23 cellular contexts compared by ENCODE assay signal in the genomic region with DNA sequence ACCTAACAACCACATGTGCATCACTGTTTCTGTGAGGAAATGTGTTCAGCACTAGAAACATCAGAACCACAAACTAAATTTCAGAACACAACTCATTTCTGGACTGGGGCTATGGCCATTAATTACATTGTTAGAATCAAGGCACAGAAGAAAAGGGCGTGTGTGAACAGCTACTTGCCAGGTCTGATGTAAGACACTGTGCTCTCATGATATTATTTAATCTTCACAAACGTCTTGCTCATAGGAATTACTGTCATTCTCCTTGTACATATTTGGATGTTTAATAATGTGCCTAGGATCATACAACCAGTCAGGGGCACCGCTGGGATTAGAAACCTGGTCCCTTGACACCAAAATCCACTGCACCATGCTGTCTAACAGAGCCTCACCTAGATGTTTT. TPM values are rescaled to one million over a fixed set of nuclear protein-coding genes. Genes with fewer than 3 reads are reported as not detected.
A peak's percentile ranks its signal among the peaks of the same experiment; 100 is the strongest.
DNase-seq lines count a peak whose midpoint lies in the region; ATAC-seq, FAIRE-seq and TF ChIP-seq lines count a peak whose summit lies in the region.
"Had no signal": no experiment of that assay in that cellular context is flagged by ENCODE, and none has a peak within 500 bp of the region (broad histone marks: within the 10 kb centered on the region; RNA-seq: fewer than 3 reads in every experiment).

No MANE protein-coding gene starts in this region.

- H3K27ac Mint-ChIP-seq in GM23338 = no peak overlapping the region
- H3K27ac Mint-ChIP-seq: CD8-positive, alpha-beta T cell; H9 had no signal

- H3K9me3 ChIP-seq in esophagus muscularis mucosa = no peaks in the 10 kb centered on the region
- H3K9me3 ChIP-seq: A549, Caco-2 had no signal

- no peaks in the 10 kb centered on the region for H3K36me3 Mint-ChIP-seq in GM23338 (ENCODE audit: low read depth)
- H3K36me3 Mint-ChIP-seq: CD8-positive, alpha-beta T cell had no signal

- no peak for TF ChIP-seq CTCF in GM23338 (conservative IDR thresholded peaks at IDR 0.05; ENCODE audit: low read depth in 2 of 2)
- no peak for TF ChIP-seq CTCF in bronchial epithelial cell (IDR thresholded peaks at IDR 0.05; ENCODE audit: insufficient read depth, low read length, severe bottlenecking)
- TF ChIP-seq CTCF in esophagus muscularis mucosa (IDR thresholded peaks at IDR 0.05) = no peak

- H3K9me3 Mint-ChIP-seq in GM23338 = no peaks in the 10 kb centered on the region
- H3K9me3 Mint-ChIP-seq: CD8-positive, alpha-beta T cell; H9 had no signal

- H3K4me2 ChIP-seq in GM23338 = no peak overlapping the region
- H3K4me2 ChIP-seq: A549 had no signal

- intact Hi-C loops in esophagus muscularis mucosa (cut with DNase I) = no loop called here

- H3K4me3 Mint-ChIP-seq in GM23338 = no peak overlapping the region
- H3K4me3 Mint-ChIP-seq: CD8-positive, alpha-beta T cell; H9 had no signal

- no peak for DNase-seq in GM23338 (ENCODE audit: low spot score)
- peak; percentile 54 for DNase-seq in bronchial epithelial cell (ENCODE audit: low read depth)
- peak; percentile 39 for DNase-seq in esophagus muscularis mucosa (ENCODE audit: extremely low spot score)
- DNase-seq in NCI-H146 (lab: John Stamatoyannopoulos, UW) = no peak
- DNase-seq in NCI-H69 (lab: John Stamatoyannopoulos, UW) = no peak
- DNase-seq: 8988T; ACHN; C1 segment of cervical spinal cord; Caco-2; CD8-positive, alpha-beta T cell; DMS153; DMS79; EL; GDM1; GM23248; H9 had no signal

- H3K9me2 ChIP-seq in GM23338 (ENCODE audit: insufficient read depth) = no peaks in the 10 kb centered on the region

- H3K36me3 ChIP-seq in GM23338 (ENCODE audit: insufficient read depth) (no peaks in the 10 kb centered on the region), bronchial epithelial cell (ENCODE audit: control insufficient read depth, insufficient read depth, low read length) (no peaks in the 10 kb centered on the region), esophagus muscularis mucosa (no peaks in the 10 kb centered on the region)

- no peak for TF ChIP-seq POLR2A in esophagus muscularis mucosa (IDR thresholded peaks at IDR 0.05; ENCODE audit: low read depth)

- H3K4me1 ChIP-seq in GM23338 (ENCODE audit: insufficient read depth) = no peaks in the 10 kb centered on the region
- no peaks in the 10 kb centered on the region for H3K4me1 ChIP-seq in esophagus muscularis mucosa
- H3K4me1 ChIP-seq: A549, Caco-2 had no signal

- H3K4me1 Mint-ChIP-seq in GM23338 = no peaks in the 10 kb centered on the region
- H3K4me1 Mint-ChIP-seq: H9 had no signal

- ATAC-seq in GM23338 = no peak
- no peak for ATAC-seq in HG03095 (IDR thresholded peaks at IDR 0.05; ENCODE audit: unreplicated experiment)
- ATAC-seq in HG03097 (IDR thresholded peaks at IDR 0.05; ENCODE audit: low FRiP score, unreplicated experiment) = no peak
- ATAC-seq: A549; CD8-positive, alpha-beta T cell; GM12878; HCT116 had no signal

- no peaks in the 10 kb centered on the region for H3K27me3 ChIP-seq in GM23338 (ENCODE audit: insufficient read depth)
- H3K27me3 ChIP-seq in bronchial epithelial cell (ENCODE audit: control insufficient read depth, insufficient read depth, low read length) = no peaks in the 10 kb centered on the region
- no peaks in the 10 kb centered on the region for H3K27me3 ChIP-seq in esophagus muscularis mucosa

- FAIRE-seq in bronchial epithelial cell (lab: Jason Lieb, UNC) = no peak
- FAIRE-seq: A549, GM12878, GM19239 had no signal

- H3F3A ChIP-seq in GM23338 (replicated peaks; ENCODE audit: low read depth) = no peaks in the 10 kb centered on the region

- H3K4me3 ChIP-seq in GM23338 (no peak overlapping the region), bronchial epithelial cell (ENCODE audit: low read depth, low read length) (no peak overlapping the region), esophagus muscularis mucosa (no peak overlapping the region)
- H3K4me3 ChIP-seq: A549, GM12878, GM23248 had no signal

- no peaks in the 10 kb centered on the region for H3K27me3 Mint-ChIP-seq in GM23338 (ENCODE audit: insufficient read depth, low read depth, poor library complexity)

- no peaks in the 10 kb centered on the region for H4K20me1 ChIP-seq in GM23338 (replicated peaks; ENCODE audit: insufficient read depth)

- no peaks in the 10 kb centered on the region for H3K79me2 ChIP-seq in GM23338 (replicated peaks; ENCODE audit: insufficient read depth)

- H3K27ac ChIP-seq in GM23338 (ENCODE audit: low read depth) (no peak overlapping the region), esophagus muscularis mucosa (replicated peaks in 1 of 4) (no peak overlapping the region)
- H3K27ac ChIP-seq: A549, GM23248 had no signal

- TF ChIP-seq EP300 in esophagus muscularis mucosa (IDR thresholded peaks at IDR 0.05) = no peak

- 73% methylated on average over 3 of the region's 3 CpGs for WGBS in esophagus muscularis mucosa

- peak overlapping the region; percentile 56; the same call in 1 of the 2 replicates for H2AFZ ChIP-seq in GM23338
- H2AFZ ChIP-seq: GM23248 had no signal

TF ChIP-seq in GM23338, 12 proteins besides CTCF, POLR2A, EP300 and RAD21 (continues in another document):
- TF ChIP-seq, protein P1, sequence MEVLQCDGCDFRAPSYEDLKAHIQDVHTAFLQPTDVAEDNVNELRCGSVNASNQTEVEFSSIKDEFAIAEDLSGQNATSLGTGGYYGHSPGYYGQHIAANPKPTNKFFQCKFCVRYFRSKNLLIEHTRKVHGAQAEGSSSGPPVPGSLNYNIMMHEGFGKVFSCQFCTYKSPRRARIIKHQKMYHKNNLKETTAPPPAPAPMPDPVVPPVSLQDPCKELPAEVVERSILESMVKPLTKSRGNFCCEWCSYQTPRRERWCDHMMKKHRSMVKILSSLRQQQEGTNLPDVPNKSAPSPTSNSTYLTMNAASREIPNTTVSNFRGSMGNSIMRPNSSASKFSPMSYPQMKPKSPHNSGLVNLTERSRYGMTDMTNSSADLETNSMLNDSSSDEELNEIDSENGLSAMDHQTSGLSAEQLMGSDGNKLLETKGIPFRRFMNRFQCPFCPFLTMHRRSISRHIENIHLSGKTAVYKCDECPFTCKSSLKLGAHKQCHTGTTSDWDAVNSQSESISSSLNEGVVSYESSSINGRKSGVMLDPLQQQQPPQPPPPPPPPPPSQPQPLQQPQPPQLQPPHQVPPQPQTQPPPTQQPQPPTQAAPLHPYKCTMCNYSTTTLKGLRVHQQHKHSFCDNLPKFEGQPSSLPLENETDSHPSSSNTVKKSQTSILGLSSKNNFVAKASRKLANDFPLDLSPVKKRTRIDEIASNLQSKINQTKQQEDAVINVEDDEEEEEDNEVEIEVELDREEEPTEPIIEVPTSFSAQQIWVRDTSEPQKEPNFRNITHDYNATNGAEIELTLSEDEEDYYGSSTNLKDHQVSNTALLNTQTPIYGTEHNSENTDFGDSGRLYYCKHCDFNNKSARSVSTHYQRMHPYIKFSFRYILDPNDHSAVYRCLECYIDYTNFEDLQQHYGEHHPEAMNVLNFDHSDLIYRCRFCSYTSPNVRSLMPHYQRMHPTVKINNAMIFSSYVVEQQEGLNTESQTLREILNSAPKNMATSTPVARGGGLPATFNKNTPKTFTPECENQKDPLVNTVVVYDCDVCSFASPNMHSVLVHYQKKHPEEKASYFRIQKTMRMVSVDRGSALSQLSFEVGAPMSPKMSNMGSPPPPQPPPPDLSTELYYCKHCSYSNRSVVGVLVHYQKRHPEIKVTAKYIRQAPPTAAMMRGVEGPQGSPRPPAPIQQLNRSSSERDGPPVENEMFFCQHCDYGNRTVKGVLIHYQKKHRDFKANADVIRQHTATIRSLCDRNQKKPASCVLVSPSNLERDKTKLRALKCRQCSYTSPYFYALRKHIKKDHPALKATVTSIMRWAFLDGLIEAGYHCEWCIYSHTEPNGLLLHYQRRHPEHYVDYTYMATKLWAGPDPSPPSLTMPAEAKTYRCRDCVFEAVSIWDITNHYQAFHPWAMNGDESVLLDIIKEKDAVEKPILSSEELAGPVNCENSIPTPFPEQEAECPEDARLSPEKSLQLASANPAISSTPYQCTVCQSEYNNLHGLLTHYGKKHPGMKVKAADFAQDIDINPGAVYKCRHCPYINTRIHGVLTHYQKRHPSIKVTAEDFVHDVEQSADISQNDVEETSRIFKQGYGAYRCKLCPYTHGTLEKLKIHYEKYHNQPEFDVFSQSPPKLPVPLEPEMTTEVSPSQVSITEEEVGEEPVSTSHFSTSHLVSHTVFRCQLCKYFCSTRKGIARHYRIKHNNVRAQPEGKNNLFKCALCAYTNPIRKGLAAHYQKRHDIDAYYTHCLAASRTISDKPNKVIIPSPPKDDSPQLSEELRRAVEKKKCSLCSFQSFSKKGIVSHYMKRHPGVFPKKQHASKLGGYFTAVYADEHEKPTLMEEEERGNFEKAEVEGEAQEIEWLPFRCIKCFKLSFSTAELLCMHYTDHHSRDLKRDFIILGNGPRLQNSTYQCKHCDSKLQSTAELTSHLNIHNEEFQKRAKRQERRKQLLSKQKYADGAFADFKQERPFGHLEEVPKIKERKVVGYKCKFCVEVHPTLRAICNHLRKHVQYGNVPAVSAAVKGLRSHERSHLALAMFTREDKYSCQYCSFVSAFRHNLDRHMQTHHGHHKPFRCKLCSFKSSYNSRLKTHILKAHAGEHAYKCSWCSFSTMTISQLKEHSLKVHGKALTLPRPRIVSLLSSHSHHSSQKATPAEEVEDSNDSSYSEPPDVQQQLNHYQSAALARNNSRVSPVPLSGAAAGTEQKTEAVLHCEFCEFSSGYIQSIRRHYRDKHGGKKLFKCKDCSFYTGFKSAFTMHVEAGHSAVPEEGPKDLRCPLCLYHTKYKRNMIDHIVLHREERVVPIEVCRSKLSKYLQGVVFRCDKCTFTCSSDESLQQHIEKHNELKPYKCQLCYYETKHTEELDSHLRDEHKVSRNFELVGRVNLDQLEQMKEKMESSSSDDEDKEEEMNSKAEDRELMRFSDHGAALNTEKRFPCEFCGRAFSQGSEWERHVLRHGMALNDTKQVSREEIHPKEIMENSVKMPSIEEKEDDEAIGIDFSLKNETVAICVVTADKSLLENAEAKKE (CRISPR knock-in tag; IDR thresholded peaks at IDR 0.05) = no peak
- TF ChIP-seq CREB1 (CRISPR knock-in tag; IDR thresholded peaks at IDR 0.05; ENCODE audit: low read depth) (no peak), STAT1 (IDR thresholded peaks at IDR 0.05; ENCODE audit: unreplicated experiment) (no peak), NANOG (IDR thresholded peaks at IDR 0.05; ENCODE audit: borderline replicate concordance) (no peak)

RNA-seq across cellular contexts. Expression of a gene that starts 14.8 kb away (rescaled TPM):
- total RNA-seq in GM23338 (2014; rRNA removed; shearing (Covaris generic)) = not detected in 2 replicates
- polyA plus RNA-seq in GM23338 (2016; fragmentation: Nextera tagmentation; extraction: Ambion mirVana) = not detected in 2 replicates
- total RNA-seq in bronchial epithelial cell (5.5 and 10.1 TPM in 2 replicates), esophagus muscularis mucosa (under 1 TPM in 1 of 4 donors, not detected in 3; 0.83 TPM)
- total RNA-seq: CD8-positive, alpha-beta T cell; GM23248; H9 had no signal
- polyA plus RNA-seq: BJ, GM12878, GM23248 had no signal

Comparison
In these comparisons a context has a peak if more than half of its experiments do, and no peak if none do; other contexts are left out.
1. DNase-seq: peak in bronchial epithelial cell (single experiment) and esophagus muscularis mucosa (single experiment); none in GM23338 (single experiment), NCI-H146 (single experiment) and NCI-H69 (single experiment).